Comparison of ENCODE assay signal across 25 cellular contexts in genomic region chr7:44232396-44232795, GRCh38. TPM values are rescaled to one million over a fixed set of nuclear protein-coding genes. Genes with fewer than 3 reads are reported as not detected.
"Had no signal": no experiment of that assay in that cellular context is flagged by ENCODE, and none has a peak within 500 bp of the region (broad histone marks: within the 10 kb centered on the region; RNA-seq: fewer than 3 reads in every experiment).

No MANE protein-coding gene starts in this region.

- H3K27ac Mint-ChIP-seq: IgD-negative memory B cell had no signal

- ATAC-seq: Panc1, PC-3 had no signal

- H3K36me3 Mint-ChIP-seq: IgD-negative memory B cell had no signal

- H3K27me3 ChIP-seq: SJSA1 had no signal

- H3K9me3 ChIP-seq: SJSA1 had no signal

- H3K4me2 ChIP-seq: KMS-11 had no signal

- H3K27ac ChIP-seq: KMS-11, SJSA1, SK-N-MC had no signal

- H3K36me3 ChIP-seq: SJSA1 had no signal

- H3K9me3 Mint-ChIP-seq: IgD-negative memory B cell had no signal

- DNase-seq: Kasumi-1, MM.1S, NCI-H1092 treated with DMSO at 0.1 percent for 48 hours, NCI-H1436, NCI-H187, NCI-H2029, NCI-H2081 treated with DMSO at 0.1 percent for 48 hours, NCI-H2171, NCI-H226, NCI-H446, NCI-H510A, NCI-H524 treated with DMSO at 0.1 percent for 48 hours, NCI-H69, NCI-H774, PC-3, Right ventricle myocardium superior, SIG-M5 had no signal

- H3K27me3 Mint-ChIP-seq: IgD-negative memory B cell had no signal

- H3K9ac ChIP-seq: KMS-11 had no signal

- H3K4me1 ChIP-seq: SJSA1 had no signal

- H3K4me3 ChIP-seq: K562, SJSA1, SK-N-MC had no signal

RNA-seq across cellular contexts. Expression of gene GCK, which starts 43.2 kb away (rescaled TPM):
- total RNA-seq: HT-29, M059J, PC-3 had no signal
